Comparison of ENCODE assay signal across 34 cellular contexts in the genomic region with DNA sequence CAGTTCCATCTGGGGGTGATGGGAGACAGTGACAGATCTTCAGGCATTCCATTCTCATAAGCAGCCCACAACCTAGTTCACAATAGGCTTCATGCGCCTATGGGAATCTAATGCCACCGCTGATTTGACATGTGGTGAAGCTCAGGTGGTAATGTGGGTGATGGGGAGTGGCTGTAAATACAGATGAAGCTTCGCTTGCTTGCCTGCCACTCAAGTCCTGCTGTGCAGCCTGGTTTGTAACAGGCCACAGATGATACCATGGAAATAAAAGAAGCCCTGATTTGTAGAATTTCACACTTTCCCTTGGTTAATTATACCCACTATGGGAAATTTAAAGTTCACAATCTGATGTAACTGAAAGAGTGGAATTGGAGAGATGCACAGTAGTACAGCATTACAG.
"Had no signal": no experiment of that assay in that cellular context is flagged by ENCODE, and none has a peak within 500 bp of the region (broad histone marks: within the 10 kb centered on the region; RNA-seq: fewer than 3 reads in every experiment).

No MANE protein-coding gene starts in this region.

- DNase-seq: Karpas-422, Kasumi-1, MG63, MM.1S, MV-4-11, NCI-H1048, NCI-H1092, NCI-H1092 treated with DMSO at 0.1 percent for 48 hours, NCI-H1105, NCI-H1105 treated with DMSO at 0.1 percent for 48 hours, NCI-H1417, NCI-H1417 treated with DMSO at 0.1 percent for 48 hours, NCI-H1436, NCI-H1436 treated with DMSO at 0.1 percent for 48 hours, NCI-H146, NCI-H1694, NCI-H1694 treated with DMSO at 0.1 percent for 48 hours, NCI-H187, NCI-H187 treated with DMSO at 0.1 percent for 48 hours, NCI-H1930, NCI-H2029, NCI-H2029 treated with DMSO at 0.1 percent for 48 hours, NCI-H2081, NCI-H2081 treated with DMSO at 0.1 percent for 48 hours, NCI-H2107, NCI-H2171, NCI-H2171 treated with DMSO at 0.1 percent for 48 hours, NCI-H2227 treated with DMSO at 0.1 percent for 48 hours, NCI-H226, NCI-H345, NCI-H446, NCI-H446 treated with DMSO at 0.1 percent for 48 hours, NCI-H510A, NCI-H510A treated with DMSO at 0.1 percent for 48 hours had no signal

- H3K27me3 ChIP-seq: MG63 had no signal

- H3K4me3 ChIP-seq: MG63 had no signal

- H3K36me3 ChIP-seq: MG63 had no signal

- H3K9me3 ChIP-seq: MG63 had no signal
